In genomic region chr3:74897006-74897405, GRCh38 we compare ENCODE assay signal across 13 cellular contexts.
DNase-seq lines count a peak whose midpoint lies in the region; ATAC-seq and TF ChIP-seq lines count a peak whose summit lies in the region.
"Had no signal": no experiment of that assay in that cellular context is flagged by ENCODE, and none has a peak within 500 bp of the region (broad histone marks: within the 10 kb centered on the region; RNA-seq: fewer than 3 reads in every experiment).

No MANE protein-coding gene starts in this region.

- H2AFZ ChIP-seq in hepatocyte, result no peak overlapping the region

- H3K27me3 ChIP-seq in H7 (ENCODE audit: control insufficient read depth, insufficient read depth, low read length) (no peaks in the 10 kb centered on the region), RWPE2 (ENCODE audit: insufficient read depth, poor library complexity, severe bottlenecking) (no peaks in the 10 kb centered on the region), hepatocyte (no peaks in the 10 kb centered on the region)

- peaks cover 32% of the 10 kb centered on the region for H3K9me3 Mint-ChIP-seq in activated T-helper 2 cell treated with anti-CD3 and anti-CD28 coated beads, Interferon-gamma antibody, Interleukin-2, Interleukin-4, amounts not matched to agents 10 μg/mL and 5 μg/mL and 100 μg/mL, durations not matched to agents 14 hours and 24 hours and 36 hours

- H3K4me3 ChIP-seq in AG04449 (ENCODE audit: low read depth, low read length) (no peak overlapping the region), H7 (ENCODE audit: insufficient read depth, low read depth, low read length) (no peak overlapping the region), RWPE2 (ENCODE audit: severe bottlenecking) (no peak overlapping the region), hepatocyte (no peak overlapping the region)

- no peak overlapping the region for H3K4me2 ChIP-seq in hepatocyte

- H3K4me3 Mint-ChIP-seq in activated T-helper 2 cell treated with anti-CD3 and anti-CD28 coated beads, Interferon-gamma antibody, Interleukin-2, Interleukin-4, amounts not matched to agents 10 μg/mL and 5 μg/mL and 100 μg/mL, durations not matched to agents 14 hours and 24 hours and 36 hours (ENCODE audit: low read depth), result no peak overlapping the region
- H3K4me3 Mint-ChIP-seq: activated CD8-positive, alpha-beta T cell treated with anti-CD3 and anti-CD28 coated beads for 36 hours; activated naive CD8-positive, alpha-beta T cell treated with anti-CD3 and anti-CD28 coated beads, Interleukin-2, amount 50 U/mL, for 24 hours; CD8-positive, alpha-beta T cell; immature natural killer cell had no signal

- H3K4me1 ChIP-seq in RWPE2 (ENCODE audit: insufficient read depth, poor library complexity, severe bottlenecking) (no peaks in the 10 kb centered on the region), hepatocyte (ENCODE audit: insufficient read depth) (no peaks in the 10 kb centered on the region)

- H3K9me3 ChIP-seq in RWPE2 (ENCODE audit: severe bottlenecking) (no peaks in the 10 kb centered on the region), hepatocyte (ENCODE audit: low read depth) (no peaks in the 10 kb centered on the region)

- POLR2A ChIA-PET in AG04449 (lab: Yijun Ruan, JAX), result no interaction called here

- CTCF ChIA-PET in AG04449 (lab: Yijun Ruan, JAX), result interaction anchor here (0.7 to 1.2 kb wide), 4 partner anchors 12 to 758 kb away, joined by 3 to 5 read pairs (median 4); no protein-coding TSS in a partner anchor

- ATAC-seq in RWPE2 (ENCODE audit: low read depth) (peak; percentile 42; the same call in 1 of the 3 replicates), GM21381 (IDR thresholded peaks at IDR 0.05; ENCODE audit: unreplicated experiment) (no peak)
- ATAC-seq: activated CD8-positive, alpha-beta T cell treated with anti-CD3 and anti-CD28 coated beads for 36 hours; activated naive CD8-positive, alpha-beta T cell treated with anti-CD3 and anti-CD28 coated beads, Interleukin-2, amount 50 U/mL, for 24 hours; CD8-positive, alpha-beta T cell had no signal

- no peaks in the 10 kb centered on the region for H3K9me2 ChIP-seq in hepatocyte (replicated peaks; ENCODE audit: insufficient read depth)

- intact Hi-C loops in activated T-helper 2 cell treated with anti-CD3 and anti-CD28 coated beads, Interferon-gamma antibody, Interleukin-2, Interleukin-4, amounts not matched to agents 10 μg/mL and 5 μg/mL and 100 μg/mL, durations not matched to agents 14 hours and 24 hours and 36 hours (cut with micrococcal nuclease), result no loop called here

- no peaks in the 10 kb centered on the region for H4K20me1 ChIP-seq in hepatocyte (ENCODE audit: insufficient read depth, poor library complexity, severe bottlenecking)

- no peak for DNase-seq in AG04449 (ENCODE audit: low read depth, low spot score)
- peak; percentile 46 for DNase-seq in H7
- no peak for DNase-seq in RWPE2 (ENCODE audit: low spot score)
- no peak for DNase-seq in hepatocyte (ENCODE audit: low spot score)
- no peak for DNase-seq in DMS153 treated with DMSO at 0.1 percent for 48 hours (lab: John Stamatoyannopoulos, UW; ENCODE audit: unreplicated experiment)
- DNase-seq in NCI-H446 (lab: John Stamatoyannopoulos, UW), result no peak
- no peak for DNase-seq in activated T-helper 2 cell treated with anti-CD3 and anti-CD28 coated beads, Interferon-gamma antibody, Interleukin-2, Interleukin-4, amounts not matched to agents 10 μg/mL and 5 μg/mL and 100 μg/mL, durations not matched to agents 14 hours and 24 hours and 36 hours (ENCODE audit: low spot score)
- DNase-seq: activated CD8-positive, alpha-beta T cell treated with anti-CD3 and anti-CD28 coated beads for 36 hours; activated naive CD8-positive, alpha-beta T cell treated with anti-CD3 and anti-CD28 coated beads, Interleukin-2, amount 50 U/mL, for 24 hours; CD8-positive, alpha-beta T cell; immature natural killer cell; stimulated activated CD4-positive, alpha-beta T cell treated with anti-CD3 and anti-CD28 coated beads, Interleukin-12 subunit alpha, Interleukin-12 subunit beta, amount 100 ng/mL, for 4 hours had no signal

- no peaks in the 10 kb centered on the region for H3K4me1 Mint-ChIP-seq in activated T-helper 2 cell treated with anti-CD3 and anti-CD28 coated beads, Interferon-gamma antibody, Interleukin-2, Interleukin-4, amounts not matched to agents 10 μg/mL and 5 μg/mL and 100 μg/mL, durations not matched to agents 14 hours and 24 hours and 36 hours (ENCODE audit: low read depth)
- H3K4me1 Mint-ChIP-seq: activated naive CD8-positive, alpha-beta T cell treated with anti-CD3 and anti-CD28 coated beads, Interleukin-2, amount 50 U/mL, for 24 hours; immature natural killer cell had no signal

- H3K36me3 Mint-ChIP-seq in activated T-helper 2 cell treated with anti-CD3 and anti-CD28 coated beads, Interferon-gamma antibody, Interleukin-2, Interleukin-4, amounts not matched to agents 10 μg/mL and 5 μg/mL and 100 μg/mL, durations not matched to agents 14 hours and 24 hours and 36 hours (ENCODE audit: low read depth), result no peaks in the 10 kb centered on the region
- H3K36me3 Mint-ChIP-seq: CD8-positive, alpha-beta T cell; immature natural killer cell had no signal

- TF ChIP-seq CTCF in AG04449 (IDR thresholded peaks at IDR 0.05; ENCODE audit: insufficient read depth, low read length, missing control alignments) (peak; percentile 12), RWPE2 (IDR thresholded peaks at IDR 0.05; ENCODE audit: poor library complexity, severe bottlenecking) (peak; percentile 52), hepatocyte (IDR thresholded peaks at IDR 0.05; ENCODE audit: poor library complexity) (peak; percentile 33)

- H3K27ac ChIP-seq in RWPE2 (ENCODE audit: poor library complexity, severe bottlenecking), result no peak overlapping the region
- H3K27ac ChIP-seq in hepatocyte, result no peak overlapping the region

- 57% methylated on average over 2 of the region's 2 CpGs for WGBS in hepatocyte (ENCODE audit: low lambda C conversion rate, missing lambda C conversion rate)

- H3K36me3 ChIP-seq in H7 (replicated peaks; ENCODE audit: control insufficient read depth, insufficient read depth, low read length) (no peaks in the 10 kb centered on the region), RWPE2 (ENCODE audit: low read depth) (no peaks in the 10 kb centered on the region), hepatocyte (replicated peaks; ENCODE audit: insufficient read depth, low read depth) (no peaks in the 10 kb centered on the region)

- H3K27ac Mint-ChIP-seq in activated T-helper 2 cell treated with anti-CD3 and anti-CD28 coated beads, Interferon-gamma antibody, Interleukin-2, Interleukin-4, amounts not matched to agents 10 μg/mL and 5 μg/mL and 100 μg/mL, durations not matched to agents 14 hours and 24 hours and 36 hours, result no peak overlapping the region
- H3K27ac Mint-ChIP-seq: activated CD8-positive, alpha-beta T cell treated with anti-CD3 and anti-CD28 coated beads for 36 hours; activated naive CD8-positive, alpha-beta T cell treated with anti-CD3 and anti-CD28 coated beads, Interleukin-2, amount 50 U/mL, for 24 hours; CD8-positive, alpha-beta T cell; immature natural killer cell had no signal

- no peaks in the 10 kb centered on the region for H3K79me2 ChIP-seq in hepatocyte

- H3K27me3 Mint-ChIP-seq in activated T-helper 2 cell treated with anti-CD3 and anti-CD28 coated beads, Interferon-gamma antibody, Interleukin-2, Interleukin-4, amounts not matched to agents 10 μg/mL and 5 μg/mL and 100 μg/mL, durations not matched to agents 14 hours and 24 hours and 36 hours (ENCODE audit: low read depth), result no peaks in the 10 kb centered on the region
- H3K27me3 Mint-ChIP-seq: activated CD8-positive, alpha-beta T cell treated with anti-CD3 and anti-CD28 coated beads for 36 hours; activated naive CD8-positive, alpha-beta T cell treated with anti-CD3 and anti-CD28 coated beads, Interleukin-2, amount 50 U/mL, for 24 hours had no signal
